In the genomic region with DNA sequence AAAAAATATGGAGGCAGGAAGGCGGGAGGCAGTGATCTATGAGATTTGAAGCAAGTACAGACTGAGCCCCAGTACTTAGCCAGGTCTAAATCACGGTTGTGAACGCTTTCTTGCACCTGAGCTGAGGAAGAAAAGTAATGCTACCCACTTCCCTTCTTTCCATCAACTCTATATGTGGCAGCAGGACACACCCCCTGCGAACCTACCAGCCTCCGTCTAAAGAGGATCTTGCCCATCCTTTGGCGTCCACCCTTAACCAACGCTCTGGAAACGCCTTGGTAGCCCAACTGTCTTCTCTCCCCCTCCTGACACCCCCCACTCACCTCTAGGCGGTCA, we compare ENCODE assay signal across 8 cellular contexts. TPM values are rescaled to one million over a fixed set of nuclear protein-coding genes. Genes with fewer than 3 reads are reported as not detected.
DNase-seq lines count a peak whose midpoint lies in the region; ATAC-seq and TF ChIP-seq lines count a peak whose summit lies in the region.

No MANE protein-coding gene starts in this region.

- no peaks in the 10 kb centered on the region for H3K9me2 ChIP-seq in SK-N-SH

- peak overlapping the region; percentile 58 for H2BK12ac ChIP-seq in trophoblast cell (ENCODE audit: low read length)

- peak overlapping the region; percentile 81; the same call in 1 of the 2 replicates for H2AFZ ChIP-seq in SK-N-SH (ENCODE audit: low read depth)
- H2AFZ ChIP-seq in trophoblast cell (ENCODE audit: insufficient read depth, low read length, poor library complexity) = peak overlapping the region; percentile 80

- H3F3A ChIP-seq in SK-N-SH (replicated peaks; ENCODE audit: insufficient read depth) = no peaks in the 10 kb centered on the region

- intact Hi-C loops in esophagus muscularis mucosa (cut with DNase I) = loop anchor here (5.0 to 10.0 kb wide), 4 partner anchors 75 to 190 kb away; a partner anchor contains a TSS

- TF ChIP-seq EP300 in SK-N-SH (IDR thresholded peaks at IDR 0.05; ENCODE audit: borderline replicate concordance in 1 of 2, low read depth in 1 of 2, low read length in 1 of 2) (no peak), esophagus muscularis mucosa (IDR thresholded peaks at IDR 0.05) (no peak)

- POLR2A ChIA-PET in SK-N-SH (lab: Yijun Ruan, JAX) = interaction anchor here (0.5 to 1.9 kb wide), 4 partner anchors 15 to 192 kb away, joined by 3 to 8 read pairs (median 5); a partner anchor contains a TSS

- H3K9me3 ChIP-seq in SK-N-SH = no peaks in the 10 kb centered on the region
- H3K9me3 ChIP-seq in esophagus muscularis mucosa = no peaks in the 10 kb centered on the region
- no peaks in the 10 kb centered on the region for H3K9me3 ChIP-seq in trophoblast cell (ENCODE audit: insufficient read depth, low read depth, low read length)

- peak overlapping the region; percentile 98 for H4K91ac ChIP-seq in trophoblast cell (ENCODE audit: low read depth, low read length)

- peak overlapping the region; percentile 97 for H2BK5ac ChIP-seq in trophoblast cell (ENCODE audit: low read depth, low read length, poor library complexity)

- H3K27ac ChIP-seq in SK-N-SH (ENCODE audit: low read depth in 2 of 2, low read length in 1 of 2) (peak overlapping the region; percentile 81 to 88), esophagus muscularis mucosa (replicated peaks in 1 of 4) (peak overlapping the region; percentile 90 to 94 (median 92)), trophoblast cell (ENCODE audit: low read depth, low read length) (peak overlapping the region; percentile 91)

- H3K23ac ChIP-seq in trophoblast cell (ENCODE audit: low read length) = no peak overlapping the region

- TF ChIP-seq CTCF in SK-N-SH (IDR thresholded peaks at IDR 0.05) = no peak
- no peak for TF ChIP-seq CTCF in esophagus muscularis mucosa (IDR thresholded peaks at IDR 0.05)

- H2AK5ac ChIP-seq in trophoblast cell (ENCODE audit: low read length) = no peak overlapping the region

- no peaks in the 10 kb centered on the region for H3K27me3 ChIP-seq in SK-N-SH (ENCODE audit: insufficient read depth)
- H3K27me3 ChIP-seq in esophagus muscularis mucosa = no peaks in the 10 kb centered on the region
- no peaks in the 10 kb centered on the region for H3K27me3 ChIP-seq in trophoblast cell (ENCODE audit: insufficient read depth, low read length)

- 4% methylated on average over 9 of the region's 9 CpGs for WGBS in SK-N-SH (ENCODE audit: low lambda C conversion rate)
- WGBS in esophagus muscularis mucosa = 1% methylated on average over 9 of the region's 9 CpGs
- no CpG with 5 or more reads among the region's 9 CpGs for WGBS in trophoblast cell (ENCODE audit: extremely low coverage, insufficient coverage, insufficient read length)

- peak overlapping the region; percentile 94 for H3K18ac ChIP-seq in trophoblast cell (ENCODE audit: low read length)

- H3K9ac ChIP-seq in SK-N-SH (peak overlapping the region; percentile 89), trophoblast cell (ENCODE audit: low read length) (peak overlapping the region; percentile 95)

- H3K4me3 ChIP-seq in SK-N-SH (ENCODE audit: low read depth in 2 of 2, low read length in 1 of 2) (peak overlapping the region; percentile 79 to 92), esophagus muscularis mucosa (peak overlapping the region; percentile 76 to 94 (median 90)), trophoblast cell (ENCODE audit: low read depth, low read length) (peak overlapping the region; percentile 99)

- DNase-seq in stimulated activated CD8-positive, alpha-beta memory T cell treated with anti-CD3 and anti-CD28 coated beads, Interleukin-12 subunit alpha, Interleukin-12 subunit beta, amount 100 ng/mL, for 1 hour (ENCODE audit: low read depth) = peak; percentile 15
- DNase-seq in stimulated activated CD8-positive, alpha-beta memory T cell treated with anti-CD3 and anti-CD28 coated beads, Interleukin-4, amount 100 ng/mL, for 48 hours = no peak
- no peak for DNase-seq in SK-N-SH
- no peak for DNase-seq in esophagus muscularis mucosa (ENCODE audit: extremely low spot score)
- peak in 1 of 2 donors; percentile 25 for DNase-seq in trophoblast cell
- DNase-seq in NCI-H187 treated with DMSO at 0.1 percent for 48 hours (lab: John Stamatoyannopoulos, UW) = no peak
- DNase-seq in activated CD4-positive, alpha-beta T cell treated with anti-CD3 and anti-CD28 coated beads for 48 hours = no peak

- peak overlapping the region; percentile 98 for H3K4ac ChIP-seq in trophoblast cell (ENCODE audit: low read depth, low read length)

- H3K79me1 ChIP-seq in trophoblast cell (ENCODE audit: low read length) = peaks cover 13% of the 10 kb centered on the region

- peak overlapping the region; percentile 87 for H3K4me2 ChIP-seq in SK-N-SH
- H3K4me2 ChIP-seq in trophoblast cell (ENCODE audit: low read length) = peak overlapping the region; percentile 58

- H3K79me2 ChIP-seq in SK-N-SH (ENCODE audit: insufficient read depth) (peaks cover 42% of the 10 kb centered on the region), trophoblast cell (ENCODE audit: control insufficient read depth, insufficient read depth, low read length, poor library complexity) (peaks cover 18% of the 10 kb centered on the region)

- peak; percentile 4 for ATAC-seq in HG03095 (IDR thresholded peaks at IDR 0.05; ENCODE audit: unreplicated experiment)

- H2BK120ac ChIP-seq in trophoblast cell (ENCODE audit: insufficient read depth, low read length, poor library complexity) = peak overlapping the region; percentile 78

- no peak overlapping the region for H4K12ac ChIP-seq in trophoblast cell (ENCODE audit: low read depth, low read length)

- no peak for TF ChIP-seq RAD21 in SK-N-SH (IDR thresholded peaks at IDR 0.05; ENCODE audit: low read length)

- TF ChIP-seq POLR2A in esophagus muscularis mucosa (IDR thresholded peaks at IDR 0.05; ENCODE audit: low read depth) = no peak

- H3K4me1 ChIP-seq in SK-N-SH (ENCODE audit: control insufficient read depth in 1 of 2, insufficient read depth in 2 of 2, low read depth in 1 of 2, low read length in 1 of 2) (peaks cover 13 to 24% of the 10 kb centered on the region in 2 experiments; a peak in 3 of 4 replicates), esophagus muscularis mucosa (peaks cover 19 to 49% (median 38%) of the 10 kb centered on the region in 4 donors), trophoblast cell (ENCODE audit: control insufficient read depth in 1 of 2, insufficient read depth in 2 of 2, low read length in 2 of 2) (peaks cover 5 to 11% of the 10 kb centered on the region in 2 experiments)

- H3K36me3 ChIP-seq in SK-N-SH (replicated peaks in 1 of 2; ENCODE audit: control insufficient read depth in 1 of 2, insufficient read depth in 2 of 2, low read length in 1 of 2) = peaks cover 2 to 7% of the 10 kb centered on the region in 2 experiments
- H3K36me3 ChIP-seq in esophagus muscularis mucosa = no peaks in the 10 kb centered on the region
- no peaks in the 10 kb centered on the region for H3K36me3 ChIP-seq in trophoblast cell (ENCODE audit: control insufficient read depth in 1 of 2, insufficient read depth in 2 of 2, low read length in 2 of 2)

- peak overlapping the region; percentile 96 for H3K14ac ChIP-seq in trophoblast cell (ENCODE audit: low read length)

- H4K20me1 ChIP-seq in SK-N-SH (ENCODE audit: insufficient read depth) = peaks cover 9% of the 10 kb centered on the region; the same call in 1 of the 2 replicates

- peak overlapping the region; percentile 80 for H4K8ac ChIP-seq in trophoblast cell (ENCODE audit: low read depth, low read length)

- CTCF ChIA-PET in SK-N-SH (lab: Yijun Ruan, JAX) = interaction anchor here (1.3 to 4.0 kb wide), 4 partner anchors 12 to 208 kb away, joined by 4 to 20 read pairs (median 8); no protein-coding TSS in a partner anchor

TF ChIP-seq in SK-N-SH, 30 proteins besides CTCF, POLR2A, EP300 and RAD21:
- no peak for TF ChIP-seq FOXM1 (IDR thresholded peaks at IDR 0.05; ENCODE audit: low read depth)
- TF ChIP-seq RFX5 (IDR thresholded peaks at IDR 0.05; ENCODE audit: low read length) = no peak
- no peak for TF ChIP-seq ELF1 (IDR thresholded peaks at IDR 0.05)

RNA-seq across cellular contexts. Expression of a gene that starts 0.5 kb away (rescaled TPM):
- 8.2 and 11.3 TPM in 2 replicates for polyA plus RNA-seq in SK-N-SH (2012; rRNA removed)
- polyA plus RNA-seq in SK-N-SH (2012; cell fraction: cytosol; rRNA removed) = 11.1 and 11.2 TPM in 2 replicates
- 8.7 and 17.4 TPM in 2 replicates for polyA plus RNA-seq in SK-N-SH (2012; cell fraction: nucleus; rRNA removed)
- total RNA-seq in esophagus muscularis mucosa = 10 to 100 TPM; 11.1 to 19.9 (median 12.7) TPM
- polyA plus RNA-seq in trophoblast cell (2013) = 199 and 205 TPM in 2 replicates
